In the genomic region with DNA sequence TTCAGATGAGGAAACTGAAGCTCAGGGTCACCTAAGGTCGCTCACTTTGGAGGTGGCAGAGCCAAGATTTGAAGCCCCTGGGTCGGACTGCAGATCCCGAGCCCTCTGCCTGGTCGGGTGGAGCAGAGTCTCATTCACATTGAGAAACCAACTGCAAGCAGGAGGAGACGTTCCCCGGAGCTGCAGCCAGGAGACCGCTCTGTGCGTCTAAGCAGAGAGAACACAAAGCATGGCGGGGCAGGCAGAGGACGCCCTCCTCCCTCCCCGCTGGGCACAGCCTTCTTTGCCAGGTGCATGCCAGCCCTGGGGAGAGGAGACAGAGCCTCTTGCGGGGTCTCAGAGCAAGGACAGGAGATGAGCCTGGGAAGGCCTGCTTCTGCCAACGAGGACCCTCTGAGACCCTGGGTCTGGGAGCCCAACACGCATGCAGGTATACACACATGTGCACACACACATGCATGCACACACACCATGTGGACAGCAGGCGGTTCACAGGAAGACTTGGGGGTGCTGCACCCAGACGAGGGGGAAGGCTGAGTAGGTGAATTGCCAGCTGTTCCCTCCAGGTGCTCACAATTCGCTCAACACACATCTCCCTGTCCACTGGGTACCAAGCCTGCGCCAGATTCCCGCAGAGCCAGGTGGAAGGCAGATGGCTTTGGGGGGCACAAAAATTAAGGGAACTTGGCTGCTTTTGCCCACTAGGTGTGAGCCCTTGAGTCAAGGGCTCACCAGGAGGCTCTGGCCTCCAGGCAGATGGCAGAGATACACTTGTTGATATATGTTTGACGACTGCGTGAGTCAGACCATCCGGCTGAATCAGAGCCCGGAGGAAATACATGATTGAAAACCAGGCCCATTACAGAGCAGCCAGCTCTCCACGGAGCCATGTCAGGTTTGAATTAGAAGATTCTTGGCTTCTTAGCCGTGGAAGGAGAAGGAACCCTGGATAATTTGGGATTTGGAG, we compare ENCODE assay signal across 9 cellular contexts. TPM values are rescaled to one million over a fixed set of nuclear protein-coding genes. Genes with fewer than 3 reads are reported as not detected.
DNase-seq lines count a peak whose midpoint lies in the region; ATAC-seq lines count a peak whose summit lies in the region.
"Had no signal": no experiment of that assay in that cellular context is flagged by ENCODE, and none has a peak within 500 bp of the region (broad histone marks: within the 10 kb centered on the region; RNA-seq: fewer than 3 reads in every experiment).

No MANE protein-coding gene starts in this region.

- peak; percentile 36 for DNase-seq in stimulated activated CD4-positive, alpha-beta T cell treated with anti-CD3 and anti-CD28 coated beads, Interleukin-15, amount 100 ng/mL, for 24 hours
- no peak for DNase-seq in stimulated activated CD4-positive, alpha-beta T cell treated with anti-CD3 and anti-CD28 coated beads, Interleukin-12 subunit alpha, Interleukin-12 subunit beta, amount 100 ng/mL, for 4 hours
- peak; percentile 99 for DNase-seq in RPMI7951 (ENCODE audit: low read depth)
- DNase-seq in epidermal melanocyte (ENCODE audit: insufficient read length, low spot score), result peak; percentile 63
- peak; percentile 18 for DNase-seq in stimulated activated CD8-positive, alpha-beta memory T cell treated with anti-CD3 and anti-CD28 coated beads, Interleukin-12 subunit alpha, Interleukin-12 subunit beta, amount 100 ng/mL, for 1 hour (ENCODE audit: low read depth)
- DNase-seq in SK-N-DZ (ENCODE audit: low spot score), result no peak

- no peak for ATAC-seq in GM18870 (IDR thresholded peaks at IDR 0.05; ENCODE audit: unreplicated experiment)
- ATAC-seq in HG02571 (IDR thresholded peaks at IDR 0.05; ENCODE audit: unreplicated experiment), result no peak
- ATAC-seq: GM12878 had no signal

RNA-seq across cellular contexts. Expression of a gene that starts 5.5 kb away (rescaled TPM):
- total RNA-seq in RPMI7951 (2014; rRNA removed; shearing (Covaris generic)), result 15.0 and 19.7 TPM in 2 replicates
- polyA plus RNA-seq in SK-N-DZ (2014; cell fraction: cytosol; rRNA removed), result 0.64 and 0.86 TPM in 2 replicates
- polyA plus RNA-seq in SK-N-DZ (2014; cell fraction: nucleus; rRNA removed), result 1.0 and 1.5 TPM in 2 replicates
- total RNA-seq: GM12878 had no signal
- polyA plus RNA-seq: GM12878 had no signal

Comparison
In these comparisons a context has a peak if more than half of its experiments do, and no peak if none do; other contexts are left out.
1. DNase-seq: peak in stimulated activated CD4-positive, alpha-beta T cell treated with anti-CD3 and anti-CD28 coated beads, Interleukin-15, amount 100 ng/mL, for 24 hours (single experiment), RPMI7951 (single experiment), epidermal melanocyte (single experiment) and stimulated activated CD8-positive, alpha-beta memory T cell treated with anti-CD3 and anti-CD28 coated beads, Interleukin-12 subunit alpha, Interleukin-12 subunit beta, amount 100 ng/mL, for 1 hour (single experiment); none in stimulated activated CD4-positive, alpha-beta T cell treated with anti-CD3 and anti-CD28 coated beads, Interleukin-12 subunit alpha, Interleukin-12 subunit beta, amount 100 ng/mL, for 4 hours (single experiment) and SK-N-DZ (single experiment).